Comparison of ENCODE assay signal across 24 cellular contexts in the genomic region with DNA sequence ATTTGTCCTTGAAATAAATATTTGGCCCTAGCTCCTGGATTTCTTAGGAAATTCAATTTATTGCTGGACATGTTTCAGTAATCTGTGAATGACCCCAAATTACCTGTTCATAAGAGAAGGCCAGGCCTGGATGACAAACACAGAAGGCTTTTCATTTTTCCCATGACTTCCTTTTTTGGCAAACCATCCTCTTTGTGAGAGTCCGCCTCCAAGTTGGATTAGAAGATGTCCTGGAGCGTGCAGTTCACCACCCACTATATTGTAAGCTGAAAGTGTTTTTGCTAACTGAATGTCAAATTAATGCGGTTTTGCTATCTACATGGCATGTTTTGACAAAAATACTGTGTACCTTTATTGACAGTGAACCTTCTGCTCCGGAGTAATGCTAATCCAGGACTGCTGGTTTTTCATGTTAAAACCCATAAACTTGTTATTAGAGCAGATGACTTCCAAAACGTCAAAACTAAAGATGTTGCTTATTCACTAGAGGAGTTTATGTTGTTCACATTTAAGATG.
A peak's percentile ranks its signal among the peaks of the same experiment; 100 is the strongest.
DNase-seq lines count a peak whose midpoint lies in the region; ATAC-seq and TF ChIP-seq lines count a peak whose summit lies in the region.
"Had no signal": no experiment of that assay in that cellular context is flagged by ENCODE, and none has a peak within 500 bp of the region (broad histone marks: within the 10 kb centered on the region; RNA-seq: fewer than 3 reads in every experiment).

No MANE protein-coding gene starts in this region.

- H3K4me2 ChIP-seq in GM23338 (no peak overlapping the region), smooth muscle cell (no peak overlapping the region)

- H3K27ac ChIP-seq in GM23338 (ENCODE audit: low read depth) (no peak overlapping the region), smooth muscle cell (ENCODE audit: low read depth) (peak overlapping the region; percentile 19)
- H3K27ac ChIP-seq: left lung, pancreas, RWPE1, SK-N-MC, testis, vagina had no signal

- DNase-seq in GM23338 (ENCODE audit: low spot score) (no peak), medulla oblongata (ENCODE audit: extremely low spot score) (peak; percentile 33), smooth muscle cell (lab: John Stamatoyannopoulos, UW; ENCODE audit: unreplicated experiment) (no peak), SW480 (ENCODE audit: low spot score) (no peak), DMS153 treated with DMSO at 0.1 percent for 48 hours (lab: John Stamatoyannopoulos, UW; ENCODE audit: unreplicated experiment) (no peak)
- no peak for DNase-seq in stimulated activated CD4-positive, alpha-beta T cell treated with anti-CD3 and anti-CD28 coated beads, Interleukin-12 subunit alpha, Interleukin-12 subunit beta, amount 100 ng/mL, for 4 hours
- DNase-seq: activated CD4-positive, alpha-beta T cell treated with anti-CD3 and anti-CD28 coated beads for 4 hours; activated T-cell treated with anti-CD3 and anti-CD28 coated beads for 4 hours; Calu3; left lung; NCI-H1930; pancreas; stimulated activated CD4-positive, alpha-beta T cell treated with anti-CD3 and anti-CD28 coated beads, Interleukin-4, amount 100 ng/mL, for 24 hours; testis had no signal

- H3K4me3 ChIP-seq in GM23338 (no peak overlapping the region), smooth muscle cell (no peak overlapping the region)
- H3K4me3 ChIP-seq: left lung, pancreas, SK-N-MC, testis, vagina had no signal

- H3K4me1 Mint-ChIP-seq in GM23338, result no peaks in the 10 kb centered on the region

- H3F3A ChIP-seq in GM23338 (replicated peaks; ENCODE audit: low read depth), result no peaks in the 10 kb centered on the region
- H3F3A ChIP-seq in smooth muscle cell (ENCODE audit: low read depth), result no peaks in the 10 kb centered on the region

- H4K20me1 ChIP-seq in GM23338 (replicated peaks; ENCODE audit: insufficient read depth) (no peaks in the 10 kb centered on the region), smooth muscle cell (ENCODE audit: low read depth) (no peaks in the 10 kb centered on the region)

- no peaks in the 10 kb centered on the region for H3K36me3 Mint-ChIP-seq in GM23338 (ENCODE audit: low read depth)
- H3K36me3 Mint-ChIP-seq: activated naive CD8-positive, alpha-beta T cell; stimulated activated memory B cell treated with anti-CD40 and anti-IgM and Interleukin-4, amounts not matched to agents 10 μg/mL and 1 μg/mL and 100 μg/mL, for 72 hours had no signal

- H3K27ac Mint-ChIP-seq in GM23338, result no peak overlapping the region
- H3K27ac Mint-ChIP-seq: activated naive CD8-positive, alpha-beta T cell; natural killer cell treated with Interleukin-12 subunit alpha and Interleukin-12 subunit beta and Interleukin-15 and Interleukin-18, amount 100 ng/mL, for 72 hours; stimulated activated memory B cell treated with anti-CD40 and anti-IgM and Interleukin-4, amounts not matched to agents 10 μg/mL and 1 μg/mL and 100 μg/mL, for 72 hours had no signal

- ATAC-seq in GM23338 (no peak), SK-N-SH treated with all-trans-retinoic acid at 6 μM for 48 hours (peak; percentile 29), HG02610 (IDR thresholded peaks at IDR 0.05; ENCODE audit: unreplicated experiment) (no peak)
- ATAC-seq: left lung; natural killer cell treated with Interleukin-12 subunit alpha and Interleukin-12 subunit beta and Interleukin-15 and Interleukin-18, amount 100 ng/mL, for 72 hours; stimulated activated memory B cell treated with anti-CD40 and anti-IgM and Interleukin-4, amounts not matched to agents 10 μg/mL and 1 μg/mL and 100 μg/mL, for 72 hours had no signal

- H3K9me3 ChIP-seq in smooth muscle cell (replicated peaks; ENCODE audit: low read depth), result no peaks in the 10 kb centered on the region
- H3K9me3 ChIP-seq: left lung, pancreas, testis, vagina had no signal

- H3K9ac ChIP-seq in smooth muscle cell (ENCODE audit: low read depth), result no peak overlapping the region

- no peaks in the 10 kb centered on the region for H3K79me2 ChIP-seq in GM23338 (replicated peaks; ENCODE audit: insufficient read depth)
- H3K79me2 ChIP-seq in smooth muscle cell (ENCODE audit: low read depth), result no peaks in the 10 kb centered on the region

- no peaks in the 10 kb centered on the region for H3K9me2 ChIP-seq in GM23338 (ENCODE audit: insufficient read depth)

- H3K27me3 ChIP-seq in GM23338 (ENCODE audit: insufficient read depth) (no peaks in the 10 kb centered on the region), smooth muscle cell (ENCODE audit: low read depth) (no peaks in the 10 kb centered on the region)
- H3K27me3 ChIP-seq: dorsolateral prefrontal cortex, left lung, testis, vagina had no signal

- WGBS in smooth muscle cell (ENCODE audit: low lambda C conversion rate), result 61% methylated on average over 5 of the region's 5 CpGs

- H3K9me3 Mint-ChIP-seq in GM23338, result no peaks in the 10 kb centered on the region; the same call in 2 of the 3 replicates
- H3K9me3 Mint-ChIP-seq: stimulated activated memory B cell treated with anti-CD40 and anti-IgM and Interleukin-4, amounts not matched to agents 10 μg/mL and 1 μg/mL and 100 μg/mL, for 72 hours had no signal

- peak overlapping the region; percentile 35; the same call in 1 of the 2 replicates for H2AFZ ChIP-seq in GM23338
- no peak overlapping the region for H2AFZ ChIP-seq in smooth muscle cell (ENCODE audit: low read depth)

- H3K4me1 ChIP-seq in GM23338 (ENCODE audit: insufficient read depth), result no peaks in the 10 kb centered on the region
- H3K4me1 ChIP-seq in smooth muscle cell (ENCODE audit: low read depth), result no peaks in the 10 kb centered on the region
- H3K4me1 ChIP-seq: left lung, pancreas, testis, vagina had no signal

- no peak for TF ChIP-seq CTCF in GM23338 (conservative IDR thresholded peaks at IDR 0.05; ENCODE audit: low read depth in 2 of 2)
- TF ChIP-seq CTCF in smooth muscle cell (IDR thresholded peaks at IDR 0.05; ENCODE audit: borderline replicate concordance, insufficient read depth, poor library complexity, severe bottlenecking), result no peak

- no peaks in the 10 kb centered on the region for H3K36me3 ChIP-seq in GM23338 (ENCODE audit: insufficient read depth)
- no peaks in the 10 kb centered on the region for H3K36me3 ChIP-seq in smooth muscle cell (ENCODE audit: low read depth)
- H3K36me3 ChIP-seq: left lung, pancreas, vagina had no signal

- no peaks in the 10 kb centered on the region for H3K27me3 Mint-ChIP-seq in GM23338 (ENCODE audit: insufficient read depth, low read depth, poor library complexity)
- H3K27me3 Mint-ChIP-seq: activated naive CD8-positive, alpha-beta T cell; natural killer cell treated with Interleukin-12 subunit alpha and Interleukin-12 subunit beta and Interleukin-15 and Interleukin-18, amount 100 ng/mL, for 72 hours; stimulated activated memory B cell treated with anti-CD40 and anti-IgM and Interleukin-4, amounts not matched to agents 10 μg/mL and 1 μg/mL and 100 μg/mL, for 72 hours had no signal

- no peak overlapping the region for H3K4me3 Mint-ChIP-seq in GM23338
- H3K4me3 Mint-ChIP-seq: activated naive CD8-positive, alpha-beta T cell; natural killer cell treated with Interleukin-12 subunit alpha and Interleukin-12 subunit beta and Interleukin-15 and Interleukin-18, amount 100 ng/mL, for 72 hours; stimulated activated memory B cell treated with anti-CD40 and anti-IgM and Interleukin-4, amounts not matched to agents 10 μg/mL and 1 μg/mL and 100 μg/mL, for 72 hours; T-helper 2 cell treated with Interferon-gamma antibody and Interleukin-4, amounts not matched to agents 5 μg/mL and 100 μg/mL, for 36 hours had no signal

TF ChIP-seq in GM23338, 12 proteins besides CTCF, POLR2A, EP300 and RAD21 (continues in another document):
- TF ChIP-seq STAT1 (IDR thresholded peaks at IDR 0.05; ENCODE audit: unreplicated experiment), result no peak
- TF ChIP-seq, protein P1, sequence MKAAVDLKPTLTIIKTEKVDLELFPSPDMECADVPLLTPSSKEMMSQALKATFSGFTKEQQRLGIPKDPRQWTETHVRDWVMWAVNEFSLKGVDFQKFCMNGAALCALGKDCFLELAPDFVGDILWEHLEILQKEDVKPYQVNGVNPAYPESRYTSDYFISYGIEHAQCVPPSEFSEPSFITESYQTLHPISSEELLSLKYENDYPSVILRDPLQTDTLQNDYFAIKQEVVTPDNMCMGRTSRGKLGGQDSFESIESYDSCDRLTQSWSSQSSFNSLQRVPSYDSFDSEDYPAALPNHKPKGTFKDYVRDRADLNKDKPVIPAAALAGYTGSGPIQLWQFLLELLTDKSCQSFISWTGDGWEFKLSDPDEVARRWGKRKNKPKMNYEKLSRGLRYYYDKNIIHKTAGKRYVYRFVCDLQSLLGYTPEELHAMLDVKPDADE (IDR thresholded peaks at IDR 0.05), result no peak
- no peak for TF ChIP-seq EZH2 (IDR thresholded peaks at IDR 0.05; ENCODE audit: low read depth, unreplicated experiment)
- no peak for TF ChIP-seq NANOG (IDR thresholded peaks at IDR 0.05; ENCODE audit: borderline replicate concordance)
- no peak for TF ChIP-seq ZNF114 (CRISPR knock-in tag; IDR thresholded peaks at IDR 0.05)
- TF ChIP-seq POLR2AphosphoS5 (IDR thresholded peaks at IDR 0.05; ENCODE audit: low read depth), result no peak

TF ChIP-seq in SK-N-SH treated with all-trans-retinoic acid at 6 μM for 48 hours, 23 proteins besides CTCF, POLR2A, EP300 and RAD21:
- TF ChIP-seq BACH2 (CRISPR knock-in tag; IDR thresholded peaks at IDR 0.05; ENCODE audit: borderline replicate concordance) (no peak), ZNF565 (CRISPR knock-in tag; conservative IDR thresholded peaks at IDR 0.05; ENCODE audit: low read depth) (no peak), TOX (CRISPR knock-in tag; IDR thresholded peaks at IDR 0.05; ENCODE audit: borderline replicate concordance) (no peak), ARNTL (CRISPR knock-in tag; IDR thresholded peaks at IDR 0.05; ENCODE audit: borderline replicate concordance, low read depth) (no peak)
